Comparison of ENCODE assay signal across 2 cellular contexts in the genomic region with DNA sequence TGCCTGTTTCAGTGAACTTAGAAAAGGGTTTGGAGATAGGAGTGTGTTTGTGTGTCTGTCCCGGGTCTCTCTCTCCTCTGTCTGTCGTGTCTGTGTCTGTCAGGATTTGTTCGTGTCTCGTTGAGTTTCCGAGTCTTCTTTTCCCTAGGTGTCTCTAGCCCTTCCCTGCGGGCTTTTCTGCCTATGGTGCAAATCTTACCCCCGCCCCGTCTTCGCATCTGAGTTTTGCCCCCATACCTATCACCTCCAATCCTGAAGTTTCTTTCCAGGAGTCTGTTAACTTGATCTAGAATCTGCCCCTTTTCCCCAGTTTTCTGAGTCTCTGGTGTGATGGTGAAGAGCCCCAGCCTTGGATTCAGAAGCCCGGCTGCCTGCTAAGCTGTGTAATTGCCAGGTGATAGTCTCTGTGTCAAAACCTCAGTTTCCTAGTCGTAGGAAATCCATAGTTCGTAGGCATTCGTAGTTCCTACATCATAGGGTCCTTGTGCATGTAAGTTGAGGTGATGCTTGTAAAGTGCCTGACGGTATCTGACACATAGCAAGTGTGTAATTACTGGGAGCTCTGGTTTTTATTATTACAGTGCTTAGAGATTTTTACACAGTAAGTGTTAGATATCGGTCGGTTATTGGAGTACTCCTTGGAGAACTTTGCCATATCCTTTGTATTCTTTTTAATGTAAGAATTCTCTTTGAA.
TF ChIP-seq lines count a peak whose summit lies in the region.

No MANE protein-coding gene starts in this region.

TF ChIP-seq in SK-N-SH, 30 proteins besides CTCF, POLR2A, EP300 and RAD21:
- TF ChIP-seq SMC3 (IDR thresholded peaks at IDR 0.05; ENCODE audit: low read depth, low read length) (no peak), RFX5 (IDR thresholded peaks at IDR 0.05; ENCODE audit: low read length) (no peak)

TF ChIP-seq in SK-N-SH treated with all-trans-retinoic acid at 6 μM for 48 hours, 23 proteins besides CTCF, POLR2A, EP300 and RAD21:
- TF ChIP-seq ZNF565 (CRISPR knock-in tag; conservative IDR thresholded peaks at IDR 0.05; ENCODE audit: low read depth) (no peak), ZC3H10 (CRISPR knock-in tag; IDR thresholded peaks at IDR 0.05) (no peak), TOX (CRISPR knock-in tag; IDR thresholded peaks at IDR 0.05; ENCODE audit: borderline replicate concordance) (no peak), ARNTL (CRISPR knock-in tag; IDR thresholded peaks at IDR 0.05; ENCODE audit: borderline replicate concordance, low read depth) (no peak), ZNF70 (CRISPR knock-in tag; IDR thresholded peaks at IDR 0.05) (no peak), BACH2 (CRISPR knock-in tag; IDR thresholded peaks at IDR 0.05; ENCODE audit: borderline replicate concordance) (no peak), OSR1 (CRISPR knock-in tag; IDR thresholded peaks at IDR 0.05) (no peak), GLIS3 (CRISPR knock-in tag; IDR thresholded peaks at IDR 0.05) (no peak), PPARA (CRISPR knock-in tag; IDR thresholded peaks at IDR 0.05; ENCODE audit: borderline replicate concordance) (no peak), ISL1 (CRISPR knock-in tag; IDR thresholded peaks at IDR 0.05) (no peak), CSDC2 (CRISPR knock-in tag; IDR thresholded peaks at IDR 0.05) (no peak), TCF4 (CRISPR knock-in tag; IDR thresholded peaks at IDR 0.05; ENCODE audit: borderline replicate concordance) (no peak), ZFP30 (CRISPR knock-in tag; IDR thresholded peaks at IDR 0.05) (no peak), ZNF8 (CRISPR knock-in tag; IDR thresholded peaks at IDR 0.05) (no peak), SNAI2 (CRISPR knock-in tag; IDR thresholded peaks at IDR 0.05) (no peak)
- TF ChIP-seq, protein P1, sequence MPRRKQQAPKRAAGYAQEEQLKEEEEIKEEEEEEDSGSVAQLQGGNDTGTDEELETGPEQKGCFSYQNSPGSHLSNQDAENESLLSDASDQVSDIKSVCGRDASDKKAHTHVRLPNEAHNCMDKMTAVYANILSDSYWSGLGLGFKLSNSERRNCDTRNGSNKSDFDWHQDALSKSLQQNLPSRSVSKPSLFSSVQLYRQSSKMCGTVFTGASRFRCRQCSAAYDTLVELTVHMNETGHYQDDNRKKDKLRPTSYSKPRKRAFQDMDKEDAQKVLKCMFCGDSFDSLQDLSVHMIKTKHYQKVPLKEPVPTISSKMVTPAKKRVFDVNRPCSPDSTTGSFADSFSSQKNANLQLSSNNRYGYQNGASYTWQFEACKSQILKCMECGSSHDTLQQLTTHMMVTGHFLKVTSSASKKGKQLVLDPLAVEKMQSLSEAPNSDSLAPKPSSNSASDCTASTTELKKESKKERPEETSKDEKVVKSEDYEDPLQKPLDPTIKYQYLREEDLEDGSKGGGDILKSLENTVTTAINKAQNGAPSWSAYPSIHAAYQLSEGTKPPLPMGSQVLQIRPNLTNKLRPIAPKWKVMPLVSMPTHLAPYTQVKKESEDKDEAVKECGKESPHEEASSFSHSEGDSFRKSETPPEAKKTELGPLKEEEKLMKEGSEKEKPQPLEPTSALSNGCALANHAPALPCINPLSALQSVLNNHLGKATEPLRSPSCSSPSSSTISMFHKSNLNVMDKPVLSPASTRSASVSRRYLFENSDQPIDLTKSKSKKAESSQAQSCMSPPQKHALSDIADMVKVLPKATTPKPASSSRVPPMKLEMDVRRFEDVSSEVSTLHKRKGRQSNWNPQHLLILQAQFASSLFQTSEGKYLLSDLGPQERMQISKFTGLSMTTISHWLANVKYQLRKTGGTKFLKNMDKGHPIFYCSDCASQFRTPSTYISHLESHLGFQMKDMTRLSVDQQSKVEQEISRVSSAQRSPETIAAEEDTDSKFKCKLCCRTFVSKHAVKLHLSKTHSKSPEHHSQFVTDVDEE (CRISPR knock-in tag; IDR thresholded peaks at IDR 0.05) = no peak
- TF ChIP-seq, protein P2, sequence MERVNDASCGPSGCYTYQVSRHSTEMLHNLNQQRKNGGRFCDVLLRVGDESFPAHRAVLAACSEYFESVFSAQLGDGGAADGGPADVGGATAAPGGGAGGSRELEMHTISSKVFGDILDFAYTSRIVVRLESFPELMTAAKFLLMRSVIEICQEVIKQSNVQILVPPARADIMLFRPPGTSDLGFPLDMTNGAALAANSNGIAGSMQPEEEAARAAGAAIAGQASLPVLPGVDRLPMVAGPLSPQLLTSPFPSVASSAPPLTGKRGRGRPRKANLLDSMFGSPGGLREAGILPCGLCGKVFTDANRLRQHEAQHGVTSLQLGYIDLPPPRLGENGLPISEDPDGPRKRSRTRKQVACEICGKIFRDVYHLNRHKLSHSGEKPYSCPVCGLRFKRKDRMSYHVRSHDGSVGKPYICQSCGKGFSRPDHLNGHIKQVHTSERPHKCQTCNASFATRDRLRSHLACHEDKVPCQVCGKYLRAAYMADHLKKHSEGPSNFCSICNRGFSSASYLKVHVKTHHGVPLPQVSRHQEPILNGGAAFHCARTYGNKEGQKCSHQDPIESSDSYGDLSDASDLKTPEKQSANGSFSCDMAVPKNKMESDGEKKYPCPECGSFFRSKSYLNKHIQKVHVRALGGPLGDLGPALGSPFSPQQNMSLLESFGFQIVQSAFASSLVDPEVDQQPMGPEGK (CRISPR knock-in tag; IDR thresholded peaks at IDR 0.05; ENCODE audit: borderline replicate concordance) = no peak
- TF ChIP-seq, protein P3, sequence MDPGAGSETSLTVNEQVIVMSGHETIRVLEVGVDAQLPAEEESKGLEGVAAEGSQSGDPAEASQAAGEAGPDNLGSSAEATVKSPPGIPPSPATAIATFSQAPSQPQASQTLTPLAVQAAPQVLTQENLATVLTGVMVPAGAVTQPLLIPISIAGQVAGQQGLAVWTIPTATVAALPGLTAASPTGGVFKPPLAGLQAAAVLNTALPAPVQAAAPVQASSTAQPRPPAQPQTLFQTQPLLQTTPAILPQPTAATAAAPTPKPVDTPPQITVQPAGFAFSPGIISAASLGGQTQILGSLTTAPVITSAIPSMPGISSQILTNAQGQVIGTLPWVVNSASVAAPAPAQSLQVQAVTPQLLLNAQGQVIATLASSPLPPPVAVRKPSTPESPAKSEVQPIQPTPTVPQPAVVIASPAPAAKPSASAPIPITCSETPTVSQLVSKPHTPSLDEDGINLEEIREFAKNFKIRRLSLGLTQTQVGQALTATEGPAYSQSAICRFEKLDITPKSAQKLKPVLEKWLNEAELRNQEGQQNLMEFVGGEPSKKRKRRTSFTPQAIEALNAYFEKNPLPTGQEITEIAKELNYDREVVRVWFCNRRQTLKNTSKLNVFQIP (CRISPR knock-in tag; IDR thresholded peaks at IDR 0.05; ENCODE audit: borderline replicate concordance, low read depth) = no peak
